ENCODE assay signal across 1 cellular context in genomic region chr3:12455740-12456139, GRCh38.
TF ChIP-seq lines count a peak whose summit lies in the region.

No MANE protein-coding gene starts in this region.

TF ChIP-seq in H1, 55 proteins besides CTCF, POLR2A, EP300 and RAD21 (continued from another document):
- TF ChIP-seq CHD7 (IDR thresholded peaks at IDR 0.05; ENCODE audit: insufficient replicate concordance, low read length) (no peak), ATF3 (IDR thresholded peaks at IDR 0.05; ENCODE audit: insufficient read depth, low read depth, low read length) (no peak), TAF7 (optimal IDR thresholded peaks at IDR 0.05; ENCODE audit: borderline replicate concordance, low read depth, low read length) (no peak), JUN (IDR thresholded peaks at IDR 0.05; ENCODE audit: low read depth, low read length) (no peak), BCL11A (IDR thresholded peaks at IDR 0.05; ENCODE audit: low read depth in 2 of 2, low read length in 2 of 2) (no peak), SP4 (IDR thresholded peaks at IDR 0.05; ENCODE audit: low read length) (no peak), ATF2 (IDR thresholded peaks at IDR 0.05; ENCODE audit: low read length) (no peak), CTBP2 (IDR thresholded peaks at IDR 0.05; ENCODE audit: borderline replicate concordance, insufficient read depth, insufficient read length, low read length) (no peak), SIN3A (conservative IDR thresholded peaks at IDR 0.05 in 1 of 2, IDR thresholded peaks at IDR 0.05 in 1 of 2; ENCODE audit: low read depth in 1 of 2, low read length in 2 of 2) (no peak), HDAC2 (IDR thresholded peaks at IDR 0.05; ENCODE audit: borderline replicate concordance in 1 of 2, low read depth in 2 of 2, low read length in 2 of 2) (no peak), BRCA1 (IDR thresholded peaks at IDR 0.05; ENCODE audit: low read depth, low read length) (no peak), CBX8 (IDR thresholded peaks at IDR 0.05; ENCODE audit: borderline replicate concordance, low read depth, low read length) (no peak), RXRA (IDR thresholded peaks at IDR 0.05; ENCODE audit: insufficient read depth, low read depth, low read length) (no peak), RNF2 (IDR thresholded peaks at IDR 0.05; ENCODE audit: borderline replicate concordance, low read depth, low read length, missing control alignments, poor library complexity, severe bottlenecking) (no peak), SIRT6 (IDR thresholded peaks at IDR 0.05; ENCODE audit: low read length) (no peak), SUZ12 (IDR thresholded peaks at IDR 0.05; ENCODE audit: low read length) (no peak)
